In genomic region chr19:18796239-18796638, GRCh38 we compare ENCODE assay signal across 2 cellular contexts.
TF ChIP-seq lines count a peak whose summit lies in the region.

No MANE protein-coding gene starts in this region.

TF ChIP-seq in HEK293, 187 proteins besides CTCF, POLR2A, EP300 and RAD21:
- no peak for TF ChIP-seq INSM2 (tag by site-specific recombination; IDR thresholded peaks at IDR 0.05)
- 0 out of 2 replicates have a peak, but pooled peaks have one; percentile 38 for TF ChIP-seq ZNF768 (tag by site-specific recombination; IDR thresholded peaks at IDR 0.05)

TF ChIP-seq in K562, 482 proteins besides CTCF, POLR2A, EP300 and RAD21:
- no peak for TF ChIP-seq NR1H2 (CRISPR knock-in tag; IDR thresholded peaks at IDR 0.05)
- TF ChIP-seq NFIC (IDR thresholded peaks at IDR 0.05) = peak; percentile 36
- TF ChIP-seq CHD7 (IDR thresholded peaks at IDR 0.05; ENCODE audit: low read depth, low read length) = no peak
- TF ChIP-seq BCOR (IDR thresholded peaks at IDR 0.05) = peak; percentile 78
- peak; percentile 84 for TF ChIP-seq ZNF507 (tag; conservative IDR thresholded peaks at IDR 0.05)
- TF ChIP-seq RBM25 (IDR thresholded peaks at IDR 0.05; ENCODE audit: low read depth, low read length, severe bottlenecking) = peak; percentile 55
- peak; percentile 62 for TF ChIP-seq ZFP36 (IDR thresholded peaks at IDR 0.05; ENCODE audit: low read depth, low read length, partially characterized antibody)
